ENCODE assay signal across 23 cellular contexts in genomic region chr2:126707941-126708340, GRCh38. TPM values are rescaled to one million over a fixed set of nuclear protein-coding genes. Genes with fewer than 3 reads are reported as not detected.
"Had no signal": no experiment of that assay in that cellular context is flagged by ENCODE, and none has a peak within 500 bp of the region (broad histone marks: within the 10 kb centered on the region; RNA-seq: fewer than 3 reads in every experiment).

No MANE protein-coding gene starts in this region.

- H3K36me3 ChIP-seq: ascending aorta had no signal

- H3K9me3 ChIP-seq: ascending aorta, body of pancreas had no signal

- H3K4me3 ChIP-seq: ascending aorta, body of pancreas, K562 had no signal

- H3K4me1 Mint-ChIP-seq: activated naive CD8-positive, alpha-beta T cell treated with anti-CD3 and anti-CD28 coated beads, Interleukin-2, amount 50 U/mL, for 24 hours had no signal

- DNase-seq: activated CD4-positive, alpha-beta T cell treated with anti-CD3 and anti-CD28 coated beads for 48 hours; activated CD4-positive, alpha-beta T cell treated with anti-CD3 and anti-CD28 coated beads, Interleukin-2, amount 50 U/mL, for 4 hours; activated CD4-positive, CD25-positive, alpha-beta regulatory T cell treated with anti-CD3 and anti-CD28 coated beads, Interleukin-2, amount 50 U/mL, for 72 hours; activated CD8-positive, alpha-beta memory T cell treated with anti-CD3 and anti-CD28 coated beads, Interleukin-2, amount 50 U/mL, for 48 hours; activated CD8-positive, alpha-beta T cell treated with anti-CD3 and anti-CD28 coated beads, Interleukin-2, amount 10 ng/mL, durations not matched to agents 7 days and 5 days; activated naive CD4-positive, alpha-beta T cell; activated naive CD8-positive, alpha-beta T cell treated with anti-CD3 and anti-CD28 coated beads, Interleukin-2, amount 50 U/mL, for 24 hours; activated T-cell treated with anti-CD3 and anti-CD28 coated beads, Interleukin-2, amount 50 U/mL, for 1 hour; amniotic stem cell; body of pancreas; central memory CD4-positive, alpha-beta T cell; NCI-H1105 treated with DMSO at 0.1 percent for 48 hours; NCI-H1436 treated with DMSO at 0.1 percent for 48 hours; NCI-H187 treated with DMSO at 0.1 percent for 48 hours; NCI-H2171 treated with DMSO at 0.1 percent for 48 hours; NCI-H226; NCI-H526; PC-3; SHP77 treated with DMSO at 0.1 percent for 48 hours had no signal

- H3K27ac ChIP-seq: ascending aorta, body of pancreas had no signal

- H3K27ac Mint-ChIP-seq: activated CD8-positive, alpha-beta T cell treated with anti-CD3 and anti-CD28 coated beads, Interleukin-2, amount 10 ng/mL, durations not matched to agents 7 days and 5 days; activated naive CD4-positive, alpha-beta T cell treated with anti-CD3 and anti-CD28 coated beads, Interleukin-2, amount 50 U/mL, for 72 hours; activated naive CD8-positive, alpha-beta T cell treated with anti-CD3 and anti-CD28 coated beads, Interleukin-2, amount 50 U/mL, for 24 hours; T-helper 1 cell treated with Interleukin-12 subunit alpha and Interleukin-12 subunit beta and Interleukin-4 antibody, amounts not matched to agents 30 μg/mL and 1 μg/mL, for 36 hours had no signal

- ATAC-seq: activated CD8-positive, alpha-beta T cell treated with anti-CD3 and anti-CD28 coated beads, Interleukin-2, amount 10 ng/mL, durations not matched to agents 7 days and 5 days; activated naive CD8-positive, alpha-beta T cell treated with anti-CD3 and anti-CD28 coated beads, Interleukin-2, amount 50 U/mL, for 24 hours; body of pancreas; K562; PC-3 had no signal

- H3K36me3 Mint-ChIP-seq: activated naive CD4-positive, alpha-beta T cell treated with anti-CD3 and anti-CD28 coated beads, Interleukin-2, amount 50 U/mL, for 72 hours had no signal

- H3K27me3 ChIP-seq: ascending aorta, body of pancreas had no signal

- H3K9me3 Mint-ChIP-seq: T-helper 1 cell treated with Interleukin-12 subunit alpha and Interleukin-12 subunit beta and Interleukin-4 antibody, amounts not matched to agents 30 μg/mL and 1 μg/mL, for 36 hours had no signal

- H3K4me3 Mint-ChIP-seq: activated CD8-positive, alpha-beta T cell treated with anti-CD3 and anti-CD28 coated beads, Interleukin-2, amount 10 ng/mL, durations not matched to agents 7 days and 5 days; activated naive CD8-positive, alpha-beta T cell treated with anti-CD3 and anti-CD28 coated beads, Interleukin-2, amount 50 U/mL, for 24 hours; T-helper 1 cell treated with Interleukin-12 subunit alpha and Interleukin-12 subunit beta and Interleukin-4 antibody, amounts not matched to agents 30 μg/mL and 1 μg/mL, for 36 hours had no signal

- H3K27me3 Mint-ChIP-seq: activated naive CD8-positive, alpha-beta T cell treated with anti-CD3 and anti-CD28 coated beads, Interleukin-2, amount 50 U/mL, for 24 hours had no signal

RNA-seq across cellular contexts. Expression of gene GYPC, which starts 52.0 kb away (rescaled TPM):
- total RNA-seq: PC-3 had no signal
